In genomic region chr4:121950212-121950679, GRCh38 we compare ENCODE assay signal across 8 cellular contexts. TPM values are rescaled to one million over a fixed set of nuclear protein-coding genes. Genes with fewer than 3 reads are reported as not detected.
A peak's percentile ranks its signal among the peaks of the same experiment; 100 is the strongest.
DNase-seq lines count a peak whose midpoint lies in the region; ATAC-seq and TF ChIP-seq lines count a peak whose summit lies in the region.

No MANE protein-coding gene starts in this region.

- H3K4me1 Mint-ChIP-seq in activated T-cell treated with anti-CD3 and anti-CD28 coated beads, Interleukin-2, amount 50 U/mL, for 4 hours (ENCODE audit: low read depth), result peaks cover 14% of the 10 kb centered on the region
- H3K4me1 Mint-ChIP-seq in natural killer cell treated with Interleukin-12 subunit alpha and Interleukin-12 subunit beta and Interleukin-15 and Interleukin-18, amount 100 ng/mL, for 72 hours (ENCODE audit: low read depth in 2 of 2), result peaks cover 6 to 16% of the 10 kb centered on the region in 2 donors

- no peaks in the 10 kb centered on the region for H3K9me3 Mint-ChIP-seq in activated T-cell treated with anti-CD3 and anti-CD28 coated beads, Interleukin-2, amount 50 U/mL, for 4 hours
- H3K9me3 Mint-ChIP-seq in natural killer cell treated with Interleukin-12 subunit alpha and Interleukin-12 subunit beta and Interleukin-15 and Interleukin-18, amount 100 ng/mL, for 72 hours, result no peaks in the 10 kb centered on the region

- peaks cover 32% of the 10 kb centered on the region for H3K27me3 Mint-ChIP-seq in activated T-cell treated with anti-CD3 and anti-CD28 coated beads, Interleukin-2, amount 50 U/mL, for 4 hours (ENCODE audit: low read depth)
- H3K27me3 Mint-ChIP-seq in natural killer cell treated with Interleukin-12 subunit alpha and Interleukin-12 subunit beta and Interleukin-15 and Interleukin-18, amount 100 ng/mL, for 72 hours, result peaks cover 39 to 46% of the 10 kb centered on the region in 2 donors

- H3K36me3 ChIP-seq in ACC112 (ENCODE audit: insufficient read depth, low read length), result no peaks in the 10 kb centered on the region

- no peaks in the 10 kb centered on the region for H3K36me3 Mint-ChIP-seq in activated T-cell treated with anti-CD3 and anti-CD28 coated beads, Interleukin-2, amount 50 U/mL, for 4 hours (ENCODE audit: insufficient read depth)
- no peaks in the 10 kb centered on the region for H3K36me3 Mint-ChIP-seq in natural killer cell treated with Interleukin-12 subunit alpha and Interleukin-12 subunit beta and Interleukin-15 and Interleukin-18, amount 100 ng/mL, for 72 hours

- H3K4me1 ChIP-seq in ACC112 (ENCODE audit: control insufficient read depth, insufficient read depth, low read length, unreplicated experiment), result no peaks in the 10 kb centered on the region

- H3K27ac ChIP-seq in ACC112 (ENCODE audit: low read depth, low read length), result no peak overlapping the region

- peak overlapping the region; percentile 87 for H2AFZ ChIP-seq in ACC112 (ENCODE audit: low read length, unreplicated experiment)

- TF ChIP-seq CTCF in fibroblast of the aortic adventitia (IDR thresholded peaks at IDR 0.05; ENCODE audit: insufficient read depth, low read length), result peak; percentile 69

- peak; percentile 48 for DNase-seq in NOMO-1 treated with DMSO at 0.1 percent for 48 hours (lab: John Stamatoyannopoulos, UW; ENCODE audit: unreplicated experiment)
- peak; percentile 80 for DNase-seq in activated T-cell treated with anti-CD3 and anti-CD28 coated beads, Interleukin-2, amount 50 U/mL, for 4 hours
- DNase-seq in fibroblast of the aortic adventitia (ENCODE audit: low read depth), result peak; percentile 54
- peak; percentile 84 for DNase-seq in natural killer cell treated with Interleukin-12 subunit alpha and Interleukin-12 subunit beta and Interleukin-15 and Interleukin-18, amount 100 ng/mL, for 72 hours (ENCODE audit: low spot score)
- peak; percentile 54 to 74 (median 61) for DNase-seq in stimulated activated naive CD4-positive, alpha-beta T cell (lab: John Stamatoyannopoulos, UW)

- H3K27ac Mint-ChIP-seq in natural killer cell treated with Interleukin-12 subunit alpha and Interleukin-12 subunit beta and Interleukin-15 and Interleukin-18, amount 100 ng/mL, for 72 hours, result no peak overlapping the region

- peak overlapping the region; percentile 82 for H3K4me3 ChIP-seq in ACC112 (ENCODE audit: low read depth, low read length)
- H3K4me3 ChIP-seq in fibroblast of the aortic adventitia (ENCODE audit: low read depth, low read length), result peak overlapping the region; percentile 66

- peak overlapping the region; percentile 89 for H3K4me3 Mint-ChIP-seq in activated T-cell treated with anti-CD3 and anti-CD28 coated beads, Interleukin-2, amount 50 U/mL, for 4 hours
- H3K4me3 Mint-ChIP-seq in natural killer cell treated with Interleukin-12 subunit alpha and Interleukin-12 subunit beta and Interleukin-15 and Interleukin-18, amount 100 ng/mL, for 72 hours, result peak overlapping the region; percentile 87

- no peaks in the 10 kb centered on the region for H3K79me2 ChIP-seq in ACC112 (ENCODE audit: control insufficient read depth, insufficient read depth, low read length, unreplicated experiment)

- ATAC-seq in GM18511 (IDR thresholded peaks at IDR 0.05; ENCODE audit: unreplicated experiment) (peak; percentile 83), HG03045 (IDR thresholded peaks at IDR 0.05; ENCODE audit: unreplicated experiment) (peak; percentile 79)
- peak; percentile 79 to 83 for ATAC-seq in activated T-cell treated with anti-CD3 and anti-CD28 coated beads, Interleukin-2, amount 50 U/mL, for 4 hours
- ATAC-seq in natural killer cell treated with Interleukin-12 subunit alpha and Interleukin-12 subunit beta and Interleukin-15 and Interleukin-18, amount 100 ng/mL, for 72 hours, result peak; percentile 87

- peaks cover 15% of the 10 kb centered on the region for H3K27me3 ChIP-seq in ACC112 (ENCODE audit: insufficient read depth, low read length)

RNA-seq across cellular contexts. Expression of gene TRPC3, which starts 1.6 kb away (rescaled TPM):
- total RNA-seq in activated T-cell treated with anti-CD3 and anti-CD28 coated beads, Interleukin-2, amount 50 U/mL, for 4 hours, result under 1 TPM in 2 of 3 donors, not detected in 1; 0.33 to 0.63 TPM
- 0.45 and 0.49 TPM in 2 replicates for total RNA-seq in fibroblast of the aortic adventitia (ENCODE audit: low replicate concordance)
- total RNA-seq in natural killer cell treated with Interleukin-12 subunit alpha and Interleukin-12 subunit beta and Interleukin-15 and Interleukin-18, amount 100 ng/mL, for 72 hours, result under 1 TPM; 0.24 to 0.73 TPM
